Comparison of ENCODE assay signal across 9 cellular contexts in genomic region chr20:58091810-58092209, GRCh38.
"Had no signal": no experiment of that assay in that cellular context is flagged by ENCODE, and none has a peak within 500 bp of the region (broad histone marks: within the 10 kb centered on the region; RNA-seq: fewer than 3 reads in every experiment).

No MANE protein-coding gene starts in this region.

- DNase-seq: GM23248, GOT3, H7, HFFc6, IMR-90 had no signal

- H3K36me3 ChIP-seq: HAP-1 had no signal

- H3K4me3 ChIP-seq: GM23248, HAP-1, K562 had no signal

- H3K9ac ChIP-seq: GM23248 had no signal

- ATAC-seq: HCT116, K562 had no signal

- H3K4me1 ChIP-seq: HAP-1 had no signal

- H3K9me3 ChIP-seq: HAP-1 had no signal

- H3K27ac ChIP-seq: GM23248, HL-60 had no signal

- H2AFZ ChIP-seq: GM23248 had no signal
